6 cellular contexts compared by ENCODE assay signal in the genomic region with DNA sequence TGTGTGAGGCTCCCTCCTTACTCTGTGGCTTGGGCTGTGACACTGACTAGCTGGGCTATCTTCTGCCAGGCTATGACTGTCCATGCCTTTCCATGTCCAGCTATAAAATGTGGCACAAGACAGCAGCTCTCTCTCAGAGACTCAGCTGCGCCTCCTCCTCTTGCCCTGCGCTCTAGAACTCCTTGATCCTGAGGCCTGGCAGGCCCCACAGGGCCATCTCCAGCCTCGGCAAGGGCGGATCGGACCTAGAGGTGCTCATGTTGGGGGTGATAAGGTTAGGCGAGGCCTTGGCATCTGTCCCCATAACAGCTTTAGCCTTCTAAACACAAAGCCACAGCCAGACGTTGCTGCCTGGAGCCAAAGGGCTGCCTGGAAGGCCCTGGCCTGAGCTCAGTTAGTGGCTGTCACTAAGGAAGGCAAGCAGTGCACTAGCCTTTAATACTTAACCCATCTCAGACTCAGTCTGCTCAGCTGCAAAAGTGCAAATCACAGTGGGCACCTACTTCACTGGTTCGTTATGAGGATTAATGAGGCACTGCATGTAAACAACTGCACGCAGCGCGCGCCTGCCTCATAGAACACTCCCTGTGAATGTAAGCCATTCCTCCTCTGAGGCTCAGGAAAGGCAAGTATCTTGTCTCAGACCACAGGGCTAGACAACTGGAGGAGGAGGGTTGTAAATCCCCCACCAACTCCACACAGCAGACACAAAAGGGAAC. TPM values are rescaled to one million over a fixed set of nuclear protein-coding genes. Genes with fewer than 3 reads are reported as not detected.
DNase-seq lines count a peak whose midpoint lies in the region; ATAC-seq lines count a peak whose summit lies in the region.

No MANE protein-coding gene starts in this region.

- no peaks in the 10 kb centered on the region for H3K9me3 Mint-ChIP-seq in stimulated activated effector memory CD8-positive, alpha-beta T cell treated with anti-CD3 and anti-CD28 coated beads, Interleukin-12 subunit alpha, Interleukin-12 subunit beta, amount 100 ng/mL, for 72 hours

- H3K36me3 ChIP-seq in esophagus (ENCODE audit: control insufficient read depth in 2 of 2, insufficient read depth in 2 of 2, low read length in 1 of 2): peaks cover 4 to 10% of the 10 kb centered on the region in 2 donors

- peaks cover 53% of the 10 kb centered on the region for H3K36me3 Mint-ChIP-seq in stimulated activated effector memory CD8-positive, alpha-beta T cell treated with anti-CD3 and anti-CD28 coated beads, Interleukin-12 subunit alpha, Interleukin-12 subunit beta, amount 100 ng/mL, for 72 hours

- peaks cover 0 to 12% of the 10 kb centered on the region in 2 donors for H3K4me1 ChIP-seq in esophagus (ENCODE audit: control insufficient read depth in 2 of 2, insufficient read depth in 2 of 2, low read length in 1 of 2)

- H3K4me1 Mint-ChIP-seq in stimulated activated effector memory CD8-positive, alpha-beta T cell treated with anti-CD3 and anti-CD28 coated beads, Interleukin-12 subunit alpha, Interleukin-12 subunit beta, amount 100 ng/mL, for 72 hours: peaks cover 65% of the 10 kb centered on the region

- H3K27me3 ChIP-seq in esophagus (ENCODE audit: control insufficient read depth in 1 of 2, insufficient read depth in 2 of 2, low read length in 2 of 2): no peaks in the 10 kb centered on the region

- H3K27ac ChIP-seq in esophagus (ENCODE audit: low read depth in 2 of 2, low read length in 1 of 2): peak overlapping the region; percentile 92 to 95

- peak overlapping the region; percentile 82 to 88 for H3K4me3 ChIP-seq in esophagus (ENCODE audit: low read depth in 1 of 2, low read length in 2 of 2)

- H3K4me3 Mint-ChIP-seq in stimulated activated effector memory CD8-positive, alpha-beta T cell treated with anti-CD3 and anti-CD28 coated beads, Interleukin-12 subunit alpha, Interleukin-12 subunit beta, amount 100 ng/mL, for 72 hours: peak overlapping the region; percentile 99

- no peaks in the 10 kb centered on the region for H3K9me3 ChIP-seq in esophagus (ENCODE audit: control insufficient read depth in 2 of 2, insufficient read depth in 1 of 2, low read depth in 1 of 2, low read length in 1 of 2)

- peak overlapping the region; percentile 98 for H3K27ac Mint-ChIP-seq in stimulated activated effector memory CD8-positive, alpha-beta T cell treated with anti-CD3 and anti-CD28 coated beads, Interleukin-12 subunit alpha, Interleukin-12 subunit beta, amount 100 ng/mL, for 72 hours

- 21 to 22% methylated on average over 12 of the region's 12 CpGs for WGBS in esophagus, 2 donors

- intact Hi-C loops in Right ventricle myocardium superior (cut with DNase I): no loop called here
- intact Hi-C loops in cardiac septum (cut with DNase I): no loop called here

- ATAC-seq in Right ventricle myocardium superior (ENCODE audit: poor library complexity): peak; percentile 14
- no peak for ATAC-seq in stimulated activated effector memory CD8-positive, alpha-beta T cell treated with anti-CD3 and anti-CD28 coated beads, Interleukin-12 subunit alpha, Interleukin-12 subunit beta, amount 100 ng/mL, for 72 hours
- no peak for ATAC-seq in HG03469 (IDR thresholded peaks at IDR 0.05; ENCODE audit: unreplicated experiment)

- DNase-seq in Right ventricle myocardium superior (peak; percentile 71), cardiac septum (ENCODE audit: low spot score) (no peak), NCI-H2227 treated with DMSO at 0.1 percent for 48 hours (lab: John Stamatoyannopoulos, UW) (no peak)
- DNase-seq in stimulated activated effector memory CD8-positive, alpha-beta T cell treated with anti-CD3 and anti-CD28 coated beads, Interleukin-12 subunit alpha, Interleukin-12 subunit beta, amount 100 ng/mL, for 72 hours (ENCODE audit: low spot score in 2 of 2): no peak

RNA-seq across cellular contexts. Expression of a gene that starts 1.2 kb away (rescaled TPM):
- 291 TPM for total RNA-seq in Right ventricle myocardium superior
- total RNA-seq in cardiac septum: 97.4 TPM
- 10 to 100 TPM; 50.4 to 62.9 TPM for polyA plus RNA-seq in esophagus

RNA-seq across cellular contexts. Expression of a gene that starts 2.0 kb away (rescaled TPM):
- 63.1 TPM for total RNA-seq in Right ventricle myocardium superior
- 62.9 TPM for total RNA-seq in cardiac septum
- 100 to 1,000 TPM in 1 of 2 donors, 10 to 100 TPM in 1; 71.3 to 134 TPM for polyA plus RNA-seq in esophagus

RNA-seq across cellular contexts. Expression of a gene that starts 39.1 kb away (rescaled TPM):
- total RNA-seq in Right ventricle myocardium superior: 5.0 TPM
- 4.2 TPM for total RNA-seq in cardiac septum
- 10 to 100 TPM in 1 of 2 donors, 1 to 10 TPM in 1; 8.5 to 11.3 TPM for polyA plus RNA-seq in esophagus

RNA-seq across cellular contexts. Expression of a gene that starts 49.2 kb away (rescaled TPM):
- total RNA-seq in Right ventricle myocardium superior (1.5 TPM), cardiac septum (2.0 TPM)
- polyA plus RNA-seq in esophagus: 1 to 10 TPM; 1.5 to 3.9 TPM

RNA-seq across cellular contexts. Expression of a gene that starts 58.6 kb away (rescaled TPM):
- total RNA-seq in Right ventricle myocardium superior (1.7 TPM), cardiac septum (0.67 TPM)
- under 1 TPM; 0.04 to 0.06 TPM for polyA plus RNA-seq in esophagus
